ENCODE assay signal across 24 cellular contexts in the genomic region with DNA sequence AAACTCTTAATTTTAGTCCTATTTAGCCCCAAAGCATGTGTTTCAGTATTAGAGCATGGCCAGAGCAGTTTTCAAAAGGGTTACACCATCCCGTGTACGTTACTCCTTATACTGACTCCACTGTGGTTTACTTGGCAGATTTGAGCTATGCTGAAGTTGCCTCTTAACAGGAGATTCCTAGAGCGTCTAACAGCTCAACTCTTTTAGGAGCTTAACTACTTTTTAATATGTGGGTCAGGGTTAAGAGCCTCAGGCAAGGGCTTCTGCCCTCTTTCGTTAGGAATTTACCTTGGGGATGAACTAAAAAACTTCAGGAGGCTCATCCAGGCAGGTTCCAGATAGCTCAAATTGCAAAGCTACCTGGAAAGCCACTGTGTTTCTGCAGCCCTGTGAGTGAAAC.
"Had no signal": no experiment of that assay in that cellular context is flagged by ENCODE, and none has a peak within 500 bp of the region (broad histone marks: within the 10 kb centered on the region; RNA-seq: fewer than 3 reads in every experiment).

No MANE protein-coding gene starts in this region.

- H3K9me3 Mint-ChIP-seq: activated CD4-positive, alpha-beta memory T cell treated with anti-CD3 and anti-CD28 coated beads for 36 hours; activated naive CD4-positive, alpha-beta T cell treated with anti-CD3 and anti-CD28 coated beads for 36 hours; activated naive CD8-positive, alpha-beta T cell treated with anti-CD3 and anti-CD28 coated beads, Interleukin-2, amount 10 ng/mL, durations not matched to agents 7 days and 5 days; neural crest cell had no signal

- ATAC-seq: heart right ventricle; right lobe of liver; stimulated activated effector memory CD8-positive, alpha-beta T cell treated with anti-CD3 and anti-CD28 coated beads, Interleukin-12 subunit alpha, Interleukin-12 subunit beta, amount 100 ng/mL, for 72 hours; stimulated activated naive CD8-positive, alpha-beta T cell treated with anti-CD3 and anti-CD28 coated beads, Interleukin-15, amount 100 ng/mL, for 72 hours had no signal

- H3K27me3 Mint-ChIP-seq: activated CD4-positive, alpha-beta memory T cell treated with anti-CD3 and anti-CD28 coated beads for 36 hours; activated naive CD8-positive, alpha-beta T cell treated with anti-CD3 and anti-CD28 coated beads, Interleukin-2, amount 10 ng/mL, durations not matched to agents 7 days and 5 days; naive B cell; stimulated activated naive CD8-positive, alpha-beta T cell treated with anti-CD3 and anti-CD28 coated beads, Interleukin-15, amount 100 ng/mL, for 72 hours had no signal

- H3K27ac ChIP-seq: epithelial cell of prostate, heart right ventricle, right lobe of liver, tibial artery, uterus had no signal

- H3K4me1 ChIP-seq: right lobe of liver, uterus had no signal

- H3K4me3 ChIP-seq: heart right ventricle, right lobe of liver, tibial artery, uterus had no signal

- H3K4me1 Mint-ChIP-seq: activated naive CD8-positive, alpha-beta T cell treated with anti-CD3 and anti-CD28 coated beads, Interleukin-2, amount 10 ng/mL, durations not matched to agents 7 days and 5 days; naive B cell; neural crest cell; stimulated activated effector memory CD8-positive, alpha-beta T cell treated with anti-CD3 and anti-CD28 coated beads, Interleukin-12 subunit alpha, Interleukin-12 subunit beta, amount 100 ng/mL, for 72 hours; stimulated activated naive CD8-positive, alpha-beta T cell treated with anti-CD3 and anti-CD28 coated beads, Interleukin-15, amount 100 ng/mL, for 72 hours had no signal

- H3K4me3 Mint-ChIP-seq: activated CD4-positive, alpha-beta memory T cell treated with anti-CD3 and anti-CD28 coated beads for 36 hours; activated naive CD4-positive, alpha-beta T cell treated with anti-CD3 and anti-CD28 coated beads for 36 hours; activated naive CD8-positive, alpha-beta T cell treated with anti-CD3 and anti-CD28 coated beads, Interleukin-2, amount 10 ng/mL, durations not matched to agents 7 days and 5 days; naive B cell; neural crest cell; stimulated activated effector memory CD8-positive, alpha-beta T cell treated with anti-CD3 and anti-CD28 coated beads, Interleukin-12 subunit alpha, Interleukin-12 subunit beta, amount 100 ng/mL, for 72 hours; stimulated activated naive CD8-positive, alpha-beta T cell treated with anti-CD3 and anti-CD28 coated beads, Interleukin-15, amount 100 ng/mL, for 72 hours had no signal

- DNase-seq: activated CD4-positive, alpha-beta memory T cell treated with anti-CD3 and anti-CD28 coated beads for 36 hours; activated CD4-positive, alpha-beta T cell treated with anti-CD3 and anti-CD28 coated beads for 4 hours; activated CD4-positive, CD25-positive, alpha-beta regulatory T cell; activated effector memory CD4-positive, alpha-beta T cell treated with Interleukin-2 at 50 U/mL for 16 hours; activated naive CD4-positive, alpha-beta T cell treated with anti-CD3 and anti-CD28 coated beads for 36 hours; activated naive CD8-positive, alpha-beta T cell treated with anti-CD3 and anti-CD28 coated beads, Interleukin-2, amount 10 ng/mL, durations not matched to agents 7 days and 5 days; activated T-cell treated with anti-CD3 and anti-CD28 coated beads, Interleukin-2, amount 50 U/mL, for 48 hours; amygdala; cerebellar nuclear complex; cortex of kidney; heart right ventricle; mesenchymal stem cell; naive B cell; occipital lobe; right lobe of liver; small intestine; stimulated activated CD4-positive, alpha-beta T cell treated with anti-CD3 and anti-CD28 coated beads, Interleukin-2, amount 100 ng/mL, for 24 hours; stimulated activated naive CD8-positive, alpha-beta T cell treated with anti-CD3 and anti-CD28 coated beads, Interleukin-15, amount 100 ng/mL, for 72 hours; T1000; tibial artery; uterus had no signal

- H3K36me3 Mint-ChIP-seq: activated CD4-positive, alpha-beta memory T cell treated with anti-CD3 and anti-CD28 coated beads for 36 hours; activated naive CD8-positive, alpha-beta T cell treated with anti-CD3 and anti-CD28 coated beads, Interleukin-2, amount 10 ng/mL, durations not matched to agents 7 days and 5 days; naive B cell; stimulated activated effector memory CD8-positive, alpha-beta T cell treated with anti-CD3 and anti-CD28 coated beads, Interleukin-12 subunit alpha, Interleukin-12 subunit beta, amount 100 ng/mL, for 72 hours had no signal

- H3K9me3 ChIP-seq: heart right ventricle, right lobe of liver, tibial artery, uterus had no signal

- H3K27me3 ChIP-seq: heart right ventricle, right lobe of liver, tibial artery, uterus had no signal

- H3K36me3 ChIP-seq: heart right ventricle, right lobe of liver, tibial artery, uterus had no signal

- H3K27ac Mint-ChIP-seq: activated CD4-positive, alpha-beta memory T cell treated with anti-CD3 and anti-CD28 coated beads for 36 hours; activated naive CD4-positive, alpha-beta T cell treated with anti-CD3 and anti-CD28 coated beads for 36 hours; activated naive CD8-positive, alpha-beta T cell treated with anti-CD3 and anti-CD28 coated beads, Interleukin-2, amount 10 ng/mL, durations not matched to agents 7 days and 5 days; naive B cell; stimulated activated effector memory CD8-positive, alpha-beta T cell treated with anti-CD3 and anti-CD28 coated beads, Interleukin-12 subunit alpha, Interleukin-12 subunit beta, amount 100 ng/mL, for 72 hours; stimulated activated naive CD8-positive, alpha-beta T cell treated with anti-CD3 and anti-CD28 coated beads, Interleukin-15, amount 100 ng/mL, for 72 hours had no signal

- FAIRE-seq: small intestine had no signal
